7 cellular contexts compared by ENCODE assay signal in genomic region chr5:125198270-125198974, GRCh38.
A peak's percentile ranks its signal among the peaks of the same experiment; 100 is the strongest.
DNase-seq lines count a peak whose midpoint lies in the region; ATAC-seq and TF ChIP-seq lines count a peak whose summit lies in the region.

No MANE protein-coding gene starts in this region.

- H3K4me3 ChIP-seq in effector memory CD4-positive, alpha-beta T cell (ENCODE audit: insufficient read depth, low read depth, low read length, poor library complexity, severe bottlenecking) = no peak overlapping the region

- intact Hi-C loops in head of caudate nucleus (cut with DNase I) = no loop called here

- H3K27me3 ChIP-seq in effector memory CD4-positive, alpha-beta T cell (replicated peaks; ENCODE audit: control insufficient read depth, insufficient read depth, low read length, poor library complexity, severe bottlenecking) = no peaks in the 10 kb centered on the region

- CTCF ChIA-PET in GM10248 (lab: Yijun Ruan, JAX) = interaction anchor here (1.2 to 1.9 kb wide), 3 partner anchors 14 to 23 kb away, joined by 3 to 4 read pairs (median 3); no protein-coding TSS in a partner anchor

- POLR2A ChIA-PET in GM10248 (lab: Yijun Ruan, JAX) = no interaction called here

- DNase-seq in LoVo (ENCODE audit: low spot score) (peak; percentile 9), SK-N-DZ (ENCODE audit: low spot score) (peak; percentile 97), head of caudate nucleus (peak; percentile 39 to 94 (median 82)), retina (peak; percentile 73), GM10248 (ENCODE audit: extremely low spot score) (no peak)
- DNase-seq in effector memory CD4-positive, alpha-beta T cell = no peak

- no peaks in the 10 kb centered on the region for H3K36me3 ChIP-seq in effector memory CD4-positive, alpha-beta T cell (ENCODE audit: control insufficient read depth, insufficient read depth, low read length)

- no peak overlapping the region for H3K27ac ChIP-seq in effector memory CD4-positive, alpha-beta T cell (ENCODE audit: insufficient read depth, low read length, poor library complexity, severe bottlenecking)

- ATAC-seq in GM18909 (IDR thresholded peaks at IDR 0.05; ENCODE audit: poor library complexity, unreplicated experiment) = no peak

- TF ChIP-seq CTCF in GM10248 (IDR thresholded peaks at IDR 0.05; ENCODE audit: control extremely low read depth, extremely low read depth, low read depth, missing control alignments) = no peak

- H3K4me1 ChIP-seq in effector memory CD4-positive, alpha-beta T cell (ENCODE audit: control insufficient read depth, insufficient read depth, low read length, poor library complexity, severe bottlenecking) = no peaks in the 10 kb centered on the region

- H3K9me3 ChIP-seq in effector memory CD4-positive, alpha-beta T cell (ENCODE audit: control insufficient read depth, low read length) = no peaks in the 10 kb centered on the region

Comparison
In these comparisons a context has a peak if more than half of its experiments do, and no peak if none do; other contexts are left out.
1. DNase-seq: peak in LoVo (single experiment), SK-N-DZ (single experiment), head of caudate nucleus (42 of 42) and retina (single experiment); none in effector memory CD4-positive, alpha-beta T cell (0 of 3) and GM10248 (single experiment).